Comparison of ENCODE assay signal across 22 cellular contexts in the genomic region with DNA sequence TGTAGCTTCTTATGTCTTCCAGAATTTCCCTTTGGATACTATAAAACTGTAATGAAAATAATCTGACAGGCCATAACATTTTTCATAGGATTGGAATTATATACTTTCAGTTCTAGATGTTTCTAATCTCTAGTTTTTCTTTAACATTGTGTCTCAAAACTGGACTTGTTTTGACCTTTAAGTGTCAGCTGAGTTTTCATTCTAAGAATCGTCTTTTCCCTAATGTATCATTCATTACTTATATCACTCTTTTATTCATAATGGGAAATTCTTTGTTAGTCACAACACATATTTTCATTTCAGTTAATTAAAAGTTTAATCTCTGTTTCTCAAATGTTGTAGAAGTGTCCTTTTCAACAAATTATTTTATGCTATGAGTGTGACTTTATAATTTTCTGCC. TPM values are rescaled to one million over a fixed set of nuclear protein-coding genes. Genes with fewer than 3 reads are reported as not detected.
DNase-seq lines count a peak whose midpoint lies in the region; ATAC-seq lines count a peak whose summit lies in the region.
"Had no signal": no experiment of that assay in that cellular context is flagged by ENCODE, and none has a peak within 500 bp of the region (broad histone marks: within the 10 kb centered on the region; RNA-seq: fewer than 3 reads in every experiment).

No MANE protein-coding gene starts in this region.

- POLR2A ChIA-PET in activated CD4-positive, alpha-beta T cell treated with anti-CD3 and anti-CD28 coated beads for 36 hours (lab: Charles Lee), result interaction anchor here (0.7 to 1.1 kb wide), 2 partner anchors 9 to 20 kb away, joined by 3 read pairs; no protein-coding TSS in a partner anchor

- intact Hi-C loops in activated CD4-positive, alpha-beta T cell treated with anti-CD3 and anti-CD28 coated beads for 36 hours (cut with DNase I, micrococcal nuclease), result loop anchor here (1.0 kb wide), 2 partner anchors 8 to 12 kb away; partner anchors contain the start of gene GPR171 (in 2 of the 2)
- intact Hi-C loops in activated T-helper 2 cell treated with anti-CD3 and anti-CD28 coated beads, Interferon-gamma antibody, Interleukin-2, Interleukin-4, amounts not matched to agents 10 μg/mL and 5 μg/mL and 100 μg/mL, durations not matched to agents 14 hours and 24 hours and 36 hours (cut with micrococcal nuclease), result loop anchor here (1.0 to 5.0 kb wide), 3 partner anchors 8 to 36 kb away; partner anchors contain the start of gene GPR171

- peaks cover 58% of the 10 kb centered on the region for H3K4me1 Mint-ChIP-seq in activated CD4-positive, alpha-beta T cell treated with anti-CD3 and anti-CD28 coated beads for 36 hours
- peaks cover 87% of the 10 kb centered on the region for H3K4me1 Mint-ChIP-seq in activated T-cell treated with anti-CD3 and anti-CD28 coated beads, Interleukin-2, amount 50 U/mL, for 72 hours (ENCODE audit: low read depth)
- peaks cover 48% of the 10 kb centered on the region for H3K4me1 Mint-ChIP-seq in activated T-helper 2 cell treated with anti-CD3 and anti-CD28 coated beads, Interferon-gamma antibody, Interleukin-2, Interleukin-4, amounts not matched to agents 10 μg/mL and 5 μg/mL and 100 μg/mL, durations not matched to agents 14 hours and 24 hours and 36 hours (ENCODE audit: low read depth)
- H3K4me1 Mint-ChIP-seq in stimulated activated naive B cell treated with anti-CD40 and anti-IgM and Interleukin-4, amounts not matched to agents 10 μg/mL and 1 μg/mL and 100 μg/mL, for 72 hours, result peaks cover 8 to 13% of the 10 kb centered on the region in 2 donors

- no peak for DNase-seq in activated CD4-positive, alpha-beta T cell treated with anti-CD3 and anti-CD28 coated beads for 36 hours
- no peak for DNase-seq in activated CD4-positive, alpha-beta T cell treated with anti-CD3 and anti-CD28 coated beads, Interleukin-2, amount 50 U/mL, for 1 hour
- no peak for DNase-seq in activated T-cell treated with anti-CD3 and anti-CD28 coated beads, Interleukin-2, amount 50 U/mL, for 72 hours
- DNase-seq in activated T-cell treated with anti-CD3 and anti-CD28 coated beads, Interleukin-2, amount 50 U/mL, for 48 hours, result no peak
- DNase-seq in activated T-helper 2 cell treated with anti-CD3 and anti-CD28 coated beads, Interferon-gamma antibody, Interleukin-2, Interleukin-4, amounts not matched to agents 10 μg/mL and 5 μg/mL and 100 μg/mL, durations not matched to agents 14 hours and 24 hours and 36 hours (ENCODE audit: low spot score), result no peak
- DNase-seq in stimulated activated naive B cell treated with anti-CD40 and anti-IgM and Interleukin-4, amounts not matched to agents 10 μg/mL and 1 μg/mL and 100 μg/mL, for 72 hours, result no peak
- no peak for DNase-seq in NCI-H146 (lab: John Stamatoyannopoulos, UW)
- DNase-seq in NCI-H345 treated with DMSO at 0.1 percent for 48 hours (lab: John Stamatoyannopoulos, UW; ENCODE audit: unreplicated experiment), result no peak
- DNase-seq: 8988T; C1 segment of cervical spinal cord; CD8-positive, alpha-beta T cell; GM23248; H9; Karpas-422; MV-4-11; NCI-H1105 treated with DMSO at 0.1 percent for 48 hours; NCI-H1694 treated with DMSO at 0.1 percent for 48 hours; NCI-H446 treated with DMSO at 0.1 percent for 48 hours; NCI-H526 treated with DMSO at 0.1 percent for 48 hours; OCI-M1 had no signal

- CTCF ChIA-PET in activated CD4-positive, alpha-beta T cell treated with anti-CD3 and anti-CD28 coated beads for 36 hours (lab: Charles Lee), result interaction anchor here (1.4 to 1.8 kb wide), 3 partner anchors 23 to 35 kb away, joined by 3 to 5 read pairs (median 4); no protein-coding TSS in a partner anchor

- no peaks in the 10 kb centered on the region for H3K27me3 Mint-ChIP-seq in activated CD4-positive, alpha-beta T cell treated with anti-CD3 and anti-CD28 coated beads for 36 hours
- H3K27me3 Mint-ChIP-seq in activated T-cell treated with anti-CD3 and anti-CD28 coated beads, Interleukin-2, amount 50 U/mL, for 72 hours (ENCODE audit: low read depth), result no peaks in the 10 kb centered on the region
- no peaks in the 10 kb centered on the region for H3K27me3 Mint-ChIP-seq in activated T-helper 2 cell treated with anti-CD3 and anti-CD28 coated beads, Interferon-gamma antibody, Interleukin-2, Interleukin-4, amounts not matched to agents 10 μg/mL and 5 μg/mL and 100 μg/mL, durations not matched to agents 14 hours and 24 hours and 36 hours (ENCODE audit: low read depth)
- H3K27me3 Mint-ChIP-seq in stimulated activated naive B cell treated with anti-CD40 and anti-IgM and Interleukin-4, amounts not matched to agents 10 μg/mL and 1 μg/mL and 100 μg/mL, for 72 hours, result no peaks in the 10 kb centered on the region

- peak overlapping the region; percentile 95 for H3K27ac Mint-ChIP-seq in activated CD4-positive, alpha-beta T cell treated with anti-CD3 and anti-CD28 coated beads for 36 hours
- peak overlapping the region; percentile 100 for H3K27ac Mint-ChIP-seq in activated T-cell treated with anti-CD3 and anti-CD28 coated beads, Interleukin-2, amount 50 U/mL, for 72 hours
- H3K27ac Mint-ChIP-seq in activated T-helper 2 cell treated with anti-CD3 and anti-CD28 coated beads, Interferon-gamma antibody, Interleukin-2, Interleukin-4, amounts not matched to agents 10 μg/mL and 5 μg/mL and 100 μg/mL, durations not matched to agents 14 hours and 24 hours and 36 hours, result peak overlapping the region; percentile 97
- H3K27ac Mint-ChIP-seq in stimulated activated naive B cell treated with anti-CD40 and anti-IgM and Interleukin-4, amounts not matched to agents 10 μg/mL and 1 μg/mL and 100 μg/mL, for 72 hours, result peak overlapping the region; percentile 88
- H3K27ac Mint-ChIP-seq: CD8-positive, alpha-beta T cell had no signal

- ATAC-seq in activated CD4-positive, alpha-beta T cell treated with anti-CD3 and anti-CD28 coated beads for 36 hours, result peak; percentile 58
- ATAC-seq in activated T-cell treated with anti-CD3 and anti-CD28 coated beads, Interleukin-2, amount 50 U/mL, for 72 hours (replicated peaks in 1 of 2), result peak; percentile 51 to 58
- no peak for ATAC-seq in stimulated activated naive B cell treated with anti-CD40 and anti-IgM and Interleukin-4, amounts not matched to agents 10 μg/mL and 1 μg/mL and 100 μg/mL, for 72 hours (replicated peaks)
- ATAC-seq: CD8-positive, alpha-beta T cell had no signal

- H3K9me3 Mint-ChIP-seq in activated CD4-positive, alpha-beta T cell treated with anti-CD3 and anti-CD28 coated beads for 36 hours (ENCODE audit: low read depth), result peaks cover 7% of the 10 kb centered on the region
- peaks cover 1 to 7% of the 10 kb centered on the region in 2 donors for H3K9me3 Mint-ChIP-seq in activated T-cell treated with anti-CD3 and anti-CD28 coated beads, Interleukin-2, amount 50 U/mL, for 72 hours
- peaks cover 22% of the 10 kb centered on the region for H3K9me3 Mint-ChIP-seq in activated T-helper 2 cell treated with anti-CD3 and anti-CD28 coated beads, Interferon-gamma antibody, Interleukin-2, Interleukin-4, amounts not matched to agents 10 μg/mL and 5 μg/mL and 100 μg/mL, durations not matched to agents 14 hours and 24 hours and 36 hours
- H3K9me3 Mint-ChIP-seq in stimulated activated naive B cell treated with anti-CD40 and anti-IgM and Interleukin-4, amounts not matched to agents 10 μg/mL and 1 μg/mL and 100 μg/mL, for 72 hours, result no peaks in the 10 kb centered on the region
- H3K9me3 Mint-ChIP-seq: CD8-positive, alpha-beta T cell; H9 had no signal

- H3K36me3 Mint-ChIP-seq in activated CD4-positive, alpha-beta T cell treated with anti-CD3 and anti-CD28 coated beads for 36 hours (ENCODE audit: low read depth), result peaks cover 26% of the 10 kb centered on the region
- peaks cover 6 to 18% of the 10 kb centered on the region in 2 donors for H3K36me3 Mint-ChIP-seq in activated T-cell treated with anti-CD3 and anti-CD28 coated beads, Interleukin-2, amount 50 U/mL, for 72 hours (ENCODE audit: insufficient read depth in 2 of 2)
- peaks cover 54% of the 10 kb centered on the region for H3K36me3 Mint-ChIP-seq in activated T-helper 2 cell treated with anti-CD3 and anti-CD28 coated beads, Interferon-gamma antibody, Interleukin-2, Interleukin-4, amounts not matched to agents 10 μg/mL and 5 μg/mL and 100 μg/mL, durations not matched to agents 14 hours and 24 hours and 36 hours (ENCODE audit: low read depth)
- H3K36me3 Mint-ChIP-seq in stimulated activated naive B cell treated with anti-CD40 and anti-IgM and Interleukin-4, amounts not matched to agents 10 μg/mL and 1 μg/mL and 100 μg/mL, for 72 hours, result peaks cover 0 to 2% of the 10 kb centered on the region in 2 donors

- peak overlapping the region; percentile 52 for H3K4me3 Mint-ChIP-seq in activated CD4-positive, alpha-beta T cell treated with anti-CD3 and anti-CD28 coated beads for 36 hours
- peak overlapping the region; percentile 72 to 94 for H3K4me3 Mint-ChIP-seq in activated T-cell treated with anti-CD3 and anti-CD28 coated beads, Interleukin-2, amount 50 U/mL, for 72 hours
- peak overlapping the region; percentile 65 for H3K4me3 Mint-ChIP-seq in activated T-helper 2 cell treated with anti-CD3 and anti-CD28 coated beads, Interferon-gamma antibody, Interleukin-2, Interleukin-4, amounts not matched to agents 10 μg/mL and 5 μg/mL and 100 μg/mL, durations not matched to agents 14 hours and 24 hours and 36 hours (ENCODE audit: low read depth)
- no peak overlapping the region for H3K4me3 Mint-ChIP-seq in stimulated activated naive B cell treated with anti-CD40 and anti-IgM and Interleukin-4, amounts not matched to agents 10 μg/mL and 1 μg/mL and 100 μg/mL, for 72 hours
- H3K4me3 Mint-ChIP-seq: CD8-positive, alpha-beta T cell; H9 had no signal

RNA-seq across cellular contexts. Expression of gene GPR171, which starts 11.9 kb away (rescaled TPM):
- total RNA-seq in activated CD4-positive, alpha-beta T cell treated with anti-CD3 and anti-CD28 coated beads for 36 hours, result 100 to 1,000 TPM in 1 of 2 experiments, 10 to 100 TPM in 1; 84.9 to 111 TPM
- 100 to 1,000 TPM in 1 of 2 donors, 10 to 100 TPM in 1; 83.7 to 101 TPM for total RNA-seq in activated T-cell treated with anti-CD3 and anti-CD28 coated beads, Interleukin-2, amount 50 U/mL, for 72 hours
- total RNA-seq in activated T-helper 2 cell treated with anti-CD3 and anti-CD28 coated beads, Interferon-gamma antibody, Interleukin-2, Interleukin-4, amounts not matched to agents 10 μg/mL and 5 μg/mL and 100 μg/mL, durations not matched to agents 14 hours and 24 hours and 36 hours, result 232 TPM in 2 replicates
- total RNA-seq: G401, GM23248, H9, M059J had no signal

Comparison
In these comparisons a context has a peak if more than half of its experiments do, and no peak if none do; other contexts are left out.
1. ATAC-seq: peak in activated CD4-positive, alpha-beta T cell treated with anti-CD3 and anti-CD28 coated beads for 36 hours (single experiment) and activated T-cell treated with anti-CD3 and anti-CD28 coated beads, Interleukin-2, amount 50 U/mL, for 72 hours (2 of 2); none in stimulated activated naive B cell treated with anti-CD40 and anti-IgM and Interleukin-4, amounts not matched to agents 10 μg/mL and 1 μg/mL and 100 μg/mL, for 72 hours (0 of 2).
2. H3K4me3 Mint-ChIP-seq: peak in activated CD4-positive, alpha-beta T cell treated with anti-CD3 and anti-CD28 coated beads for 36 hours (single experiment), activated T-cell treated with anti-CD3 and anti-CD28 coated beads, Interleukin-2, amount 50 U/mL, for 72 hours (2 of 2) and activated T-helper 2 cell treated with anti-CD3 and anti-CD28 coated beads, Interferon-gamma antibody, Interleukin-2, Interleukin-4, amounts not matched to agents 10 μg/mL and 5 μg/mL and 100 μg/mL, durations not matched to agents 14 hours and 24 hours and 36 hours (single experiment); none in stimulated activated naive B cell treated with anti-CD40 and anti-IgM and Interleukin-4, amounts not matched to agents 10 μg/mL and 1 μg/mL and 100 μg/mL, for 72 hours (0 of 2).
3. Peak in every context shown above with its lines, with median percentiles within 50 percentile points of each other: H3K27ac Mint-ChIP-seq.